Comparison of ENCODE assay signal across 21 cellular contexts in genomic region chr11:71200172-71200716, GRCh38. TPM values are rescaled to one million over a fixed set of nuclear protein-coding genes. Genes with fewer than 3 reads are reported as not detected.
"Had no signal": no experiment of that assay in that cellular context is flagged by ENCODE, and none has a peak within 500 bp of the region (broad histone marks: within the 10 kb centered on the region; RNA-seq: fewer than 3 reads in every experiment).

No MANE protein-coding gene starts in this region.

- H3K4me3 Mint-ChIP-seq: activated CD4-positive, alpha-beta T cell treated with anti-CD3 and anti-CD28 coated beads, Interleukin-2, amount 10 ng/mL, durations not matched to agents 7 days and 5 days; activated CD8-positive, alpha-beta T cell treated with anti-CD3 and anti-CD28 coated beads, Interleukin-2, amount 10 ng/mL, durations not matched to agents 7 days and 5 days; activated naive CD4-positive, alpha-beta T cell treated with anti-CD3 and anti-CD28 coated beads for 36 hours; activated naive CD8-positive, alpha-beta T cell treated with anti-CD3 and anti-CD28 coated beads, Interleukin-2, amount 50 U/mL, for 24 hours; activated T-cell treated with anti-CD3 and anti-CD28 coated beads, Interleukin-2, amount 50 U/mL, for 24 hours; stimulated activated effector memory CD8-positive, alpha-beta T cell treated with anti-CD3 and anti-CD28 coated beads, Interleukin-12 subunit alpha, Interleukin-12 subunit beta, amount 100 ng/mL, for 72 hours had no signal

- DNase-seq: activated CD4-positive, alpha-beta T cell treated with anti-CD3 and anti-CD28 coated beads, Interleukin-2, amount 10 ng/mL, durations not matched to agents 7 days and 5 days; activated CD8-positive, alpha-beta T cell treated with anti-CD3 and anti-CD28 coated beads, Interleukin-2, amount 10 ng/mL, durations not matched to agents 7 days and 5 days; activated naive CD4-positive, alpha-beta T cell treated with anti-CD3 and anti-CD28 coated beads for 36 hours; activated naive CD8-positive, alpha-beta T cell treated with anti-CD3 and anti-CD28 coated beads, Interleukin-2, amount 50 U/mL, for 24 hours; activated T-cell treated with anti-CD3 and anti-CD28 coated beads, Interleukin-2, amount 50 U/mL, for 24 hours; heart right ventricle; left ventricle myocardium inferior; mammary epithelial cell; right cardiac atrium; small intestine; stimulated activated CD4-positive, alpha-beta T cell treated with anti-CD3 and anti-CD28 coated beads, Interleukin-4, amount 100 ng/mL, for 1 hour had no signal

- H3K9me3 ChIP-seq: gastroesophageal sphincter, heart right ventricle, left ventricle myocardium inferior, thoracic aorta, upper lobe of right lung had no signal

- H3K4me1 ChIP-seq: gastroesophageal sphincter, heart right ventricle, left ventricle myocardium inferior, upper lobe of right lung had no signal

- H3K36me3 ChIP-seq: gastroesophageal sphincter, heart right ventricle, left ventricle myocardium inferior, thoracic aorta, upper lobe of right lung had no signal

- H3K9me3 Mint-ChIP-seq: activated CD4-positive, alpha-beta T cell treated with anti-CD3 and anti-CD28 coated beads, Interleukin-2, amount 10 ng/mL, durations not matched to agents 7 days and 5 days; activated naive CD4-positive, alpha-beta T cell treated with anti-CD3 and anti-CD28 coated beads for 36 hours; activated naive CD8-positive, alpha-beta T cell treated with anti-CD3 and anti-CD28 coated beads, Interleukin-2, amount 50 U/mL, for 24 hours; activated T-cell treated with anti-CD3 and anti-CD28 coated beads, Interleukin-2, amount 50 U/mL, for 24 hours; activated T-helper 2 cell treated with anti-CD3 and anti-CD28 coated beads, Interferon-gamma antibody, Interleukin-2, Interleukin-4, amounts not matched to agents 10 μg/mL and 5 μg/mL and 100 μg/mL, durations not matched to agents 14 hours and 24 hours and 36 hours; stimulated activated effector memory CD8-positive, alpha-beta T cell treated with anti-CD3 and anti-CD28 coated beads, Interleukin-12 subunit alpha, Interleukin-12 subunit beta, amount 100 ng/mL, for 72 hours had no signal

- H3K27ac ChIP-seq: coronary artery, gastroesophageal sphincter, heart right ventricle, left ventricle myocardium inferior, thoracic aorta, upper lobe of right lung had no signal

- H3K4me1 Mint-ChIP-seq: activated CD4-positive, alpha-beta T cell treated with anti-CD3 and anti-CD28 coated beads, Interleukin-2, amount 10 ng/mL, durations not matched to agents 7 days and 5 days; activated naive CD8-positive, alpha-beta T cell treated with anti-CD3 and anti-CD28 coated beads, Interleukin-2, amount 50 U/mL, for 24 hours; stimulated activated effector memory CD8-positive, alpha-beta T cell treated with anti-CD3 and anti-CD28 coated beads, Interleukin-12 subunit alpha, Interleukin-12 subunit beta, amount 100 ng/mL, for 72 hours had no signal

- H3K27ac Mint-ChIP-seq: activated CD4-positive, alpha-beta T cell treated with anti-CD3 and anti-CD28 coated beads, Interleukin-2, amount 10 ng/mL, durations not matched to agents 7 days and 5 days; activated CD8-positive, alpha-beta T cell treated with anti-CD3 and anti-CD28 coated beads, Interleukin-2, amount 10 ng/mL, durations not matched to agents 7 days and 5 days; activated naive CD4-positive, alpha-beta T cell treated with anti-CD3 and anti-CD28 coated beads for 36 hours; activated naive CD8-positive, alpha-beta T cell treated with anti-CD3 and anti-CD28 coated beads, Interleukin-2, amount 50 U/mL, for 24 hours; activated T-cell treated with anti-CD3 and anti-CD28 coated beads, Interleukin-2, amount 50 U/mL, for 24 hours; activated T-helper 2 cell treated with anti-CD3 and anti-CD28 coated beads, Interferon-gamma antibody, Interleukin-2, Interleukin-4, amounts not matched to agents 10 μg/mL and 5 μg/mL and 100 μg/mL, durations not matched to agents 14 hours and 24 hours and 36 hours; progenitor cell of endocrine pancreas; stimulated activated effector memory CD8-positive, alpha-beta T cell treated with anti-CD3 and anti-CD28 coated beads, Interleukin-12 subunit alpha, Interleukin-12 subunit beta, amount 100 ng/mL, for 72 hours had no signal

- H3K27me3 ChIP-seq: upper lobe of right lung had no signal

- H3K4me3 ChIP-seq: coronary artery, gastroesophageal sphincter, heart right ventricle, left ventricle myocardium inferior, thoracic aorta, upper lobe of right lung had no signal

- H3K36me3 Mint-ChIP-seq: stimulated activated effector memory CD8-positive, alpha-beta T cell treated with anti-CD3 and anti-CD28 coated beads, Interleukin-12 subunit alpha, Interleukin-12 subunit beta, amount 100 ng/mL, for 72 hours had no signal

- ATAC-seq: activated CD4-positive, CD25-positive, alpha-beta regulatory T cell treated with anti-CD3 and anti-CD28 coated beads, Interleukin-2, amount 50 U/mL, for 24 hours; activated CD8-positive, alpha-beta T cell treated with anti-CD3 and anti-CD28 coated beads, Interleukin-2, amount 10 ng/mL, durations not matched to agents 7 days and 5 days; activated naive CD8-positive, alpha-beta T cell treated with anti-CD3 and anti-CD28 coated beads, Interleukin-2, amount 50 U/mL, for 24 hours; esophagus mucosa; gastroesophageal sphincter; heart right ventricle; right cardiac atrium; upper lobe of right lung had no signal

- H3K27me3 Mint-ChIP-seq: activated CD4-positive, alpha-beta T cell treated with anti-CD3 and anti-CD28 coated beads, Interleukin-2, amount 10 ng/mL, durations not matched to agents 7 days and 5 days; progenitor cell of endocrine pancreas had no signal

- FAIRE-seq: small intestine had no signal

RNA-seq across cellular contexts. Expression of gene SHANK2, which starts 52.1 kb away (rescaled TPM):
- total RNA-seq: activated CD4-positive, alpha-beta T cell treated with anti-CD3 and anti-CD28 coated beads, Interleukin-2, amount 10 ng/mL, durations not matched to agents 7 days and 5 days; activated CD8-positive, alpha-beta T cell treated with anti-CD3 and anti-CD28 coated beads, Interleukin-2, amount 10 ng/mL, durations not matched to agents 7 days and 5 days; activated naive CD4-positive, alpha-beta T cell treated with anti-CD3 and anti-CD28 coated beads for 36 hours; activated T-helper 2 cell treated with anti-CD3 and anti-CD28 coated beads, Interferon-gamma antibody, Interleukin-2, Interleukin-4, amounts not matched to agents 10 μg/mL and 5 μg/mL and 100 μg/mL, durations not matched to agents 14 hours and 24 hours and 36 hours; T-helper 1 cell treated with Interleukin-12 subunit alpha and Interleukin-12 subunit beta and Interleukin-4 antibody, amounts not matched to agents 30 ng/mL and 1 ng/mL, for 36 hours had no signal
